In genomic region chr3:195365371-195365770, GRCh38 we compare ENCODE assay signal across 8 cellular contexts.
"Had no signal": no experiment of that assay in that cellular context is flagged by ENCODE, and none has a peak within 500 bp of the region (broad histone marks: within the 10 kb centered on the region; RNA-seq: fewer than 3 reads in every experiment).

No MANE protein-coding gene starts in this region.

- H3K27ac ChIP-seq: GM23248 had no signal

- ATAC-seq: HCT116, HepG2 had no signal

- H3K4me3 Mint-ChIP-seq: HFFc6, IgD-negative memory B cell had no signal

- H3K27ac Mint-ChIP-seq: HFFc6, IgD-negative memory B cell had no signal

- H3K27me3 Mint-ChIP-seq: IgD-negative memory B cell had no signal

- DNase-seq: GOT3, H7, HFFc6, KBM-7 had no signal

- H3K9me3 Mint-ChIP-seq: HFFc6, IgD-negative memory B cell had no signal
